1 cellular context compared by ENCODE assay signal in genomic region chr7:80515298-80515697, GRCh38.
TF ChIP-seq lines count a peak whose summit lies in the region.

No MANE protein-coding gene starts in this region.

TF ChIP-seq in HepG2, 621 proteins besides CTCF, POLR2A, EP300 and RAD21:
- TF ChIP-seq TCF7 (IDR thresholded peaks at IDR 0.05; ENCODE audit: low read depth) = peak; percentile 36
- TF ChIP-seq UBTF (CRISPR knock-in tag; IDR thresholded peaks at IDR 0.05) = no peak
